Comparison of ENCODE assay signal across 1 cellular context in genomic region chr5:134038143-134038542, GRCh38.
TF ChIP-seq lines count a peak whose summit lies in the region.

No MANE protein-coding gene starts in this region.

TF ChIP-seq in HepG2, 621 proteins besides CTCF, POLR2A, EP300 and RAD21 (continued from another document and continues in another):
- TF ChIP-seq ZNF580 (CRISPR knock-in tag; IDR thresholded peaks at IDR 0.05; ENCODE audit: borderline replicate concordance, low read depth) (peak; percentile 45; the same call in 1 of the 2 replicates), ASH2L (IDR thresholded peaks at IDR 0.05; ENCODE audit: insufficient read length, low read depth, low read length) (peak; percentile 53), CCDC6 (CRISPR knock-in tag; IDR thresholded peaks at IDR 0.05) (no peak), ZFP36L1 (CRISPR knock-in tag; IDR thresholded peaks at IDR 0.05) (peak; percentile 53; the same call in 1 of the 2 replicates), IKZF1 (IDR thresholded peaks at IDR 0.05) (no peak), ZNF263 (CRISPR knock-in tag; IDR thresholded peaks at IDR 0.05) (0 out of 2 replicates have a peak, but pooled peaks have one; percentile 31), ZNF549 (CRISPR knock-in tag; IDR thresholded peaks at IDR 0.05) (no peak), ZFP37 (CRISPR knock-in tag; IDR thresholded peaks at IDR 0.05; ENCODE audit: borderline replicate concordance) (no peak), FOXJ3 (CRISPR knock-in tag; IDR thresholded peaks at IDR 0.05; ENCODE audit: borderline replicate concordance) (0 out of 2 replicates have a peak, but pooled peaks have one; percentile 17), FOXP1 (IDR thresholded peaks at IDR 0.05) (no peak), FOXP1 (CRISPR knock-in tag; IDR thresholded peaks at IDR 0.05) (peak; percentile 53; the same call in 1 of the 2 replicates), BCL6 (CRISPR knock-in tag; IDR thresholded peaks at IDR 0.05) (peak; percentile 51; the same call in 1 of the 2 replicates), CREM (IDR thresholded peaks at IDR 0.05) (no peak; the same call in 1 of the 2 replicates), CREM (CRISPR knock-in tag; IDR thresholded peaks at IDR 0.05) (no peak), ZNF383 (CRISPR knock-in tag; IDR thresholded peaks at IDR 0.05; ENCODE audit: borderline replicate concordance) (no peak), HCFC1 (IDR thresholded peaks at IDR 0.05; ENCODE audit: low read depth, low read length) (no peak), YEATS4 (CRISPR knock-in tag; IDR thresholded peaks at IDR 0.05; ENCODE audit: borderline replicate concordance) (peak; percentile 37; the same call in 1 of the 2 replicates), MED1 (CRISPR knock-in tag; IDR thresholded peaks at IDR 0.05) (peak; percentile 64), GATAD2A (CRISPR knock-in tag; IDR thresholded peaks at IDR 0.05) (peak; percentile 72), GABPA (IDR thresholded peaks at IDR 0.05; ENCODE audit: low read depth, low read length) (no peak), GABPA (CRISPR knock-in tag; IDR thresholded peaks at IDR 0.05; ENCODE audit: low read depth) (0 out of 2 replicates have a peak, but pooled peaks have one; percentile 22), ZNF160 (CRISPR knock-in tag; IDR thresholded peaks at IDR 0.05) (0 out of 2 replicates have a peak, but pooled peaks have one; percentile 37), ZNF878 (CRISPR knock-in tag; IDR thresholded peaks at IDR 0.05) (no peak), ZC3H13 (CRISPR knock-in tag; IDR thresholded peaks at IDR 0.05) (no peak), DPF2 (CRISPR knock-in tag; IDR thresholded peaks at IDR 0.05; ENCODE audit: borderline replicate concordance, low read depth) (no peak), BHLHE40 (IDR thresholded peaks at IDR 0.05; ENCODE audit: low read length) (no peak), ZNF124 (CRISPR knock-in tag; IDR thresholded peaks at IDR 0.05) (no peak), ZNF136 (CRISPR knock-in tag; IDR thresholded peaks at IDR 0.05; ENCODE audit: low read depth) (no peak), ERF (CRISPR knock-in tag; IDR thresholded peaks at IDR 0.05) (peak; percentile 49; the same call in 1 of the 2 replicates), SOX5 (CRISPR knock-in tag; IDR thresholded peaks at IDR 0.05; ENCODE audit: borderline replicate concordance) (peak; percentile 55; the same call in 1 of the 2 replicates), KDM6A (CRISPR knock-in tag; IDR thresholded peaks at IDR 0.05; ENCODE audit: low read depth) (peak; percentile 91), RARA (CRISPR knock-in tag; IDR thresholded peaks at IDR 0.05) (peak; percentile 60; the same call in 1 of the 2 replicates), ISL2 (CRISPR knock-in tag; IDR thresholded peaks at IDR 0.05) (peak; percentile 68; the same call in 1 of the 2 replicates), ZNF256 (CRISPR knock-in tag; conservative IDR thresholded peaks at IDR 0.05) (no peak), SAP130 (CRISPR knock-in tag; IDR thresholded peaks at IDR 0.05; ENCODE audit: low read depth) (peak; percentile 63), FOXO1 (CRISPR knock-in tag; IDR thresholded peaks at IDR 0.05) (peak; percentile 49; the same call in 1 of the 2 replicates), MYPOP (CRISPR knock-in tag; IDR thresholded peaks at IDR 0.05) (no peak), HOXA7 (CRISPR knock-in tag; IDR thresholded peaks at IDR 0.05) (no peak), HNF4G (IDR thresholded peaks at IDR 0.05; ENCODE audit: borderline replicate concordance, low read depth, low read length) (peak; percentile 42; the same call in 1 of the 2 replicates), HNF4G (CRISPR knock-in tag; IDR thresholded peaks at IDR 0.05; ENCODE audit: borderline replicate concordance, low read depth) (no peak), ZNF563 (CRISPR knock-in tag; IDR thresholded peaks at IDR 0.05) (no peak), PHB2 (IDR thresholded peaks at IDR 0.05; ENCODE audit: partially characterized antibody) (no peak), ELF3 (CRISPR knock-in tag; IDR thresholded peaks at IDR 0.05) (0 out of 2 replicates have a peak, but pooled peaks have one; percentile 34), ZEB1 (IDR thresholded peaks at IDR 0.05; ENCODE audit: insufficient replicate concordance, low read depth) (peak; percentile 52), ZNF644 (CRISPR knock-in tag; IDR thresholded peaks at IDR 0.05; ENCODE audit: low read depth) (peak; percentile 84), NCOA2 (CRISPR knock-in tag; IDR thresholded peaks at IDR 0.05) (peak; percentile 57; the same call in 1 of the 2 replicates), HHEX (CRISPR knock-in tag; IDR thresholded peaks at IDR 0.05) (no peak), CREB1 (IDR thresholded peaks at IDR 0.05) (no peak), CREB1 (CRISPR knock-in tag; IDR thresholded peaks at IDR 0.05) (0 out of 2 replicates have a peak, but pooled peaks have one; percentile 10), SOX6 (IDR thresholded peaks at IDR 0.05) (no peak), SOX6 (CRISPR knock-in tag; IDR thresholded peaks at IDR 0.05) (peak; percentile 51; the same call in 1 of the 2 replicates), ZFX (CRISPR knock-in tag; IDR thresholded peaks at IDR 0.05; ENCODE audit: low read depth) (peak; percentile 45; the same call in 1 of the 2 replicates), MED13 (CRISPR knock-in tag; IDR thresholded peaks at IDR 0.05) (no peak), FOXK1 (CRISPR knock-in tag; IDR thresholded peaks at IDR 0.05; ENCODE audit: borderline replicate concordance, low read depth) (peak; percentile 42; the same call in 1 of the 2 replicates), KLF9 (CRISPR knock-in tag; IDR thresholded peaks at IDR 0.05; ENCODE audit: low read depth) (0 out of 2 replicates have a peak, but pooled peaks have one; percentile 48), FOXA3 (CRISPR knock-in tag; IDR thresholded peaks at IDR 0.05) (peak; percentile 81), ETV6 (CRISPR knock-in tag; conservative IDR thresholded peaks at IDR 0.05) (no peak), ZFY (CRISPR knock-in tag; IDR thresholded peaks at IDR 0.05) (no peak), ZNF121 (CRISPR knock-in tag; IDR thresholded peaks at IDR 0.05) (0 out of 2 replicates have a peak, but pooled peaks have one; percentile 9), ZNF639 (CRISPR knock-in tag; conservative IDR thresholded peaks at IDR 0.05) (no peak)
- TF ChIP-seq, protein P1, sequence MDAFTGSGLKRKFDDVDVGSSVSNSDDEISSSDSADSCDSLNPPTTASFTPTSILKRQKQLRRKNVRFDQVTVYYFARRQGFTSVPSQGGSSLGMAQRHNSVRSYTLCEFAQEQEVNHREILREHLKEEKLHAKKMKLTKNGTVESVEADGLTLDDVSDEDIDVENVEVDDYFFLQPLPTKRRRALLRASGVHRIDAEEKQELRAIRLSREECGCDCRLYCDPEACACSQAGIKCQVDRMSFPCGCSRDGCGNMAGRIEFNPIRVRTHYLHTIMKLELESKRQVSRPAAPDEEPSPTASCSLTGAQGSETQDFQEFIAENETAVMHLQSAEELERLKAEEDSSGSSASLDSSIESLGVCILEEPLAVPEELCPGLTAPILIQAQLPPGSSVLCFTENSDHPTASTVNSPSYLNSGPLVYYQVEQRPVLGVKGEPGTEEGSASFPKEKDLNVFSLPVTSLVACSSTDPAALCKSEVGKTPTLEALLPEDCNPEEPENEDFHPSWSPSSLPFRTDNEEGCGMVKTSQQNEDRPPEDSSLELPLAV (CRISPR knock-in tag; conservative IDR thresholded peaks at IDR 0.05; ENCODE audit: low read depth) = no peak
- TF ChIP-seq, protein P2, sequence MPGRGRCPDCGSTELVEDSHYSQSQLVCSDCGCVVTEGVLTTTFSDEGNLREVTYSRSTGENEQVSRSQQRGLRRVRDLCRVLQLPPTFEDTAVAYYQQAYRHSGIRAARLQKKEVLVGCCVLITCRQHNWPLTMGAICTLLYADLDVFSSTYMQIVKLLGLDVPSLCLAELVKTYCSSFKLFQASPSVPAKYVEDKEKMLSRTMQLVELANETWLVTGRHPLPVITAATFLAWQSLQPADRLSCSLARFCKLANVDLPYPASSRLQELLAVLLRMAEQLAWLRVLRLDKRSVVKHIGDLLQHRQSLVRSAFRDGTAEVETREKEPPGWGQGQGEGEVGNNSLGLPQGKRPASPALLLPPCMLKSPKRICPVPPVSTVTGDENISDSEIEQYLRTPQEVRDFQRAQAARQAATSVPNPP (CRISPR knock-in tag; IDR thresholded peaks at IDR 0.05) = no peak
- TF ChIP-seq, protein P3, sequence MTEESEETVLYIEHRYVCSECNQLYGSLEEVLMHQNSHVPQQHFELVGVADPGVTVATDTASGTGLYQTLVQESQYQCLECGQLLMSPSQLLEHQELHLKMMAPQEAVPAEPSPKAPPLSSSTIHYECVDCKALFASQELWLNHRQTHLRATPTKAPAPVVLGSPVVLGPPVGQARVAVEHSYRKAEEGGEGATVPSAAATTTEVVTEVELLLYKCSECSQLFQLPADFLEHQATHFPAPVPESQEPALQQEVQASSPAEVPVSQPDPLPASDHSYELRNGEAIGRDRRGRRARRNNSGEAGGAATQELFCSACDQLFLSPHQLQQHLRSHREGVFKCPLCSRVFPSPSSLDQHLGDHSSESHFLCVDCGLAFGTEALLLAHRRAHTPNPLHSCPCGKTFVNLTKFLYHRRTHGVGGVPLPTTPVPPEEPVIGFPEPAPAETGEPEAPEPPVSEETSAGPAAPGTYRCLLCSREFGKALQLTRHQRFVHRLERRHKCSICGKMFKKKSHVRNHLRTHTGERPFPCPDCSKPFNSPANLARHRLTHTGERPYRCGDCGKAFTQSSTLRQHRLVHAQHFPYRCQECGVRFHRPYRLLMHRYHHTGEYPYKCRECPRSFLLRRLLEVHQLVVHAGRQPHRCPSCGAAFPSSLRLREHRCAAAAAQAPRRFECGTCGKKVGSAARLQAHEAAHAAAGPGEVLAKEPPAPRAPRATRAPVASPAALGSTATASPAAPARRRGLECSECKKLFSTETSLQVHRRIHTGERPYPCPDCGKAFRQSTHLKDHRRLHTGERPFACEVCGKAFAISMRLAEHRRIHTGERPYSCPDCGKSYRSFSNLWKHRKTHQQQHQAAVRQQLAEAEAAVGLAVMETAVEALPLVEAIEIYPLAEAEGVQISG (CRISPR knock-in tag; IDR thresholded peaks at IDR 0.05) = 0 out of 2 replicates have a peak, but pooled peaks have one; percentile 20
- TF ChIP-seq, protein P4, sequence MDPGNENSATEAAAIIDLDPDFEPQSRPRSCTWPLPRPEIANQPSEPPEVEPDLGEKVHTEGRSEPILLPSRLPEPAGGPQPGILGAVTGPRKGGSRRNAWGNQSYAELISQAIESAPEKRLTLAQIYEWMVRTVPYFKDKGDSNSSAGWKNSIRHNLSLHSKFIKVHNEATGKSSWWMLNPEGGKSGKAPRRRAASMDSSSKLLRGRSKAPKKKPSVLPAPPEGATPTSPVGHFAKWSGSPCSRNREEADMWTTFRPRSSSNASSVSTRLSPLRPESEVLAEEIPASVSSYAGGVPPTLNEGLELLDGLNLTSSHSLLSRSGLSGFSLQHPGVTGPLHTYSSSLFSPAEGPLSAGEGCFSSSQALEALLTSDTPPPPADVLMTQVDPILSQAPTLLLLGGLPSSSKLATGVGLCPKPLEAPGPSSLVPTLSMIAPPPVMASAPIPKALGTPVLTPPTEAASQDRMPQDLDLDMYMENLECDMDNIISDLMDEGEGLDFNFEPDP (CRISPR knock-in tag; conservative IDR thresholded peaks at IDR 0.05) = no peak
- TF ChIP-seq, protein P5, sequence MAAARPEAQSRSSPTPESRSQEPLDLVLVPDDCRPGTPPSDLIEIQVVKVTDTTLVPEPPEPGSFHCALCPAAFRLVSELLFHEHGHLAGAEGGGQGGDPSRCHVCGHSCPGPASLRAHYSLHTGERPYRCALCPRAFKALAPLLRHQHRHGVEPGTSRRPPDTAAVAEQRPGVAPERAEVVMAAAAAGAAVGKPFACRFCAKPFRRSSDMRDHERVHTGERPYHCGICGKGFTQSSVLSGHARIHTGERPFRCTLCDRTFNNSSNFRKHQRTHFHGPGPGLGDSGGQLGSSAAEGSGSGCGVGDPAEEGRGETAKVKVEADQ (CRISPR knock-in tag; IDR thresholded peaks at IDR 0.05; ENCODE audit: borderline replicate concordance) = 0 out of 2 replicates have a peak, but pooled peaks have one; percentile 25
- TF ChIP-seq, protein P6, sequence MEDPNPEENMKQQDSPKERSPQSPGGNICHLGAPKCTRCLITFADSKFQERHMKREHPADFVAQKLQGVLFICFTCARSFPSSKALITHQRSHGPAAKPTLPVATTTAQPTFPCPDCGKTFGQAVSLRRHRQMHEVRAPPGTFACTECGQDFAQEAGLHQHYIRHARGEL (CRISPR knock-in tag; IDR thresholded peaks at IDR 0.05) = no peak
